8 cellular contexts compared by ENCODE assay signal in the genomic region with DNA sequence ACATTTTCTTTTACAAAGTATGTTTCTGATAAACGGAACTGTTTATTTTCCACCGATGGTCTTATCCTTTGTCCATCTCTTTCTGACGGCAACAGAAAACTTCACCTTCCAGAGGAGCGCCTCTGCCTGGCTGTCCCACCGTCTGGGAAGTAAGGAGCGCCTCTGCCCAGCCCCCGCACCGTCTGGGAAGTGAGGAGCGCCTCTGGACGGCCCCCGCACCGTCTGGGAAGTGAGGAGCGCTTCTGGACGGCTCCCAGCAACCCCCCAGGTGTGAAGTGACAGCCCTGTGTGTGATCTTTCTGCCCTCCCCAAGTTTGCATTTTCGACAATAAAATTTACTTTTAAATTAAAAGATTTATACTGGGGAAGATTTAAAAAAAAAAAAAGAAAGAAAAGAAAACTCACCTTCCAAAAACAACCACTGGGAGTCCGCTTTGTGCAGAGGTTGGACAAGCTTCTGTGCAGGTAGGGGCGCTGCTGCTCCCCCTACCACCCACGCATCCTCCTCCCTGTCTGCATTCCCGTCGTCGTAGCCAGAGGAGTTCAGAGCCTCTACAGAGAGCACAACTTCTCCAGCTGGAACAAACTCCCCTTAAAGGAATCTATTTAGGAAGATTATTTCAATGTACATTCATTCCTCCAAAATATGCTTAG. TPM values are rescaled to one million over a fixed set of nuclear protein-coding genes. Genes with fewer than 3 reads are reported as not detected.
DNase-seq lines count a peak whose midpoint lies in the region; ATAC-seq and TF ChIP-seq lines count a peak whose summit lies in the region.

No MANE protein-coding gene starts in this region.

- intact Hi-C loops in activated CD4-positive, alpha-beta T cell treated with anti-CD3 and anti-CD28 coated beads for 36 hours (cut with DNase I, micrococcal nuclease) = no loop called here

- no peak overlapping the region for H3K4me3 Mint-ChIP-seq in activated CD4-positive, alpha-beta T cell treated with anti-CD3 and anti-CD28 coated beads for 36 hours
- no peak overlapping the region for H3K4me3 Mint-ChIP-seq in glutamatergic neuron (ENCODE audit: unreplicated experiment)

- H3K9ac ChIP-seq in skeletal muscle tissue (ENCODE audit: low read depth in 1 of 3, low read length in 3 of 3) = no peak overlapping the region

- peaks cover 44% of the 10 kb centered on the region for H3K4me1 Mint-ChIP-seq in activated CD4-positive, alpha-beta T cell treated with anti-CD3 and anti-CD28 coated beads for 36 hours
- H3K4me1 Mint-ChIP-seq in glutamatergic neuron (ENCODE audit: low read depth, unreplicated experiment) = no peaks in the 10 kb centered on the region

- peak overlapping the region; percentile 86 for H3K27ac ChIP-seq in RWPE1
- H3K27ac ChIP-seq in skeletal muscle tissue (ENCODE audit: low read depth, low read length) = no peak overlapping the region

- H3K27me3 ChIP-seq in skeletal muscle tissue (ENCODE audit: control insufficient read depth in 3 of 3, insufficient read depth in 3 of 3, low read length in 3 of 3) = no peaks in the 10 kb centered on the region

- H3K4me1 ChIP-seq in skeletal muscle tissue (ENCODE audit: control insufficient read depth in 3 of 3, insufficient read depth in 3 of 3, low read length in 3 of 3) = peaks cover 9 to 13% (median 10%) of the 10 kb centered on the region in 3 donors

- peak overlapping the region; percentile 72 to 79 (median 76) for H3K4me3 ChIP-seq in skeletal muscle tissue (ENCODE audit: low read length in 3 of 3)

- H3K36me3 ChIP-seq in skeletal muscle tissue (ENCODE audit: control insufficient read depth in 3 of 3, insufficient read depth in 3 of 3, low read length in 3 of 3) = no peaks in the 10 kb centered on the region

- H3K36me3 Mint-ChIP-seq in activated CD4-positive, alpha-beta T cell treated with anti-CD3 and anti-CD28 coated beads for 36 hours (ENCODE audit: low read depth) = peaks cover 10% of the 10 kb centered on the region
- peaks cover 11% of the 10 kb centered on the region for H3K36me3 Mint-ChIP-seq in glutamatergic neuron (ENCODE audit: unreplicated experiment)

- peaks cover 3% of the 10 kb centered on the region for H3K27me3 Mint-ChIP-seq in activated CD4-positive, alpha-beta T cell treated with anti-CD3 and anti-CD28 coated beads for 36 hours
- H3K27me3 Mint-ChIP-seq in glutamatergic neuron (ENCODE audit: unreplicated experiment) = peaks cover 7% of the 10 kb centered on the region

- POLR2A ChIA-PET in activated CD4-positive, alpha-beta T cell treated with anti-CD3 and anti-CD28 coated beads for 36 hours (lab: Charles Lee) = interaction anchor here (0.9 kb wide), 1 partner anchor 40 kb away, joined by 3 read pairs; no protein-coding TSS in a partner anchor
- POLR2A ChIA-PET in RWPE1 (lab: Yijun Ruan, JAX; ENCODE audit: low non-redundant PET) = no interaction called here

- no peak for TF ChIP-seq CTCF in RWPE1 (conservative IDR thresholded peaks at IDR 0.05; ENCODE audit: low read depth)
- no peak for TF ChIP-seq CTCF in glutamatergic neuron (IDR thresholded peaks at IDR 0.05; ENCODE audit: partially characterized antibody, unreplicated experiment)

- ATAC-seq in activated CD4-positive, alpha-beta T cell treated with anti-CD3 and anti-CD28 coated beads for 36 hours = no peak
- no peak for ATAC-seq in GM18861 (IDR thresholded peaks at IDR 0.05; ENCODE audit: unreplicated experiment)

- peak overlapping the region; percentile 74 for H3K27ac Mint-ChIP-seq in activated CD4-positive, alpha-beta T cell treated with anti-CD3 and anti-CD28 coated beads for 36 hours
- H3K27ac Mint-ChIP-seq in glutamatergic neuron (ENCODE audit: unreplicated experiment) = no peak overlapping the region

- H3K9me3 Mint-ChIP-seq in activated CD4-positive, alpha-beta T cell treated with anti-CD3 and anti-CD28 coated beads for 36 hours (ENCODE audit: low read depth) = peaks cover 11% of the 10 kb centered on the region
- peaks cover 2% of the 10 kb centered on the region for H3K9me3 Mint-ChIP-seq in glutamatergic neuron (ENCODE audit: unreplicated experiment)

- CTCF ChIA-PET in activated CD4-positive, alpha-beta T cell treated with anti-CD3 and anti-CD28 coated beads for 36 hours (lab: Charles Lee) = interaction anchor here (0.7 to 2.9 kb wide), 3 partner anchors 11 to 223 kb away, joined by 3 to 10 read pairs (median 4); no protein-coding TSS in a partner anchor
- CTCF ChIA-PET in RWPE1 (lab: Yijun Ruan, JAX) = interaction anchor here (0.6 to 0.7 kb wide), 4 partner anchors 57 to 1020 kb away, joined by 3 to 4 read pairs (median 4); no protein-coding TSS in a partner anchor

- peak; percentile 49 for DNase-seq in activated CD4-positive, alpha-beta T cell treated with anti-CD3 and anti-CD28 coated beads for 36 hours
- DNase-seq in activated CD4-positive, alpha-beta T cell treated with anti-CD3 and anti-CD28 coated beads for 4 hours = no peak
- DNase-seq in RWPE1 (ENCODE audit: low spot score) = peak; percentile 41
- DNase-seq in germinal center (ENCODE audit: low spot score) = peak; percentile 47
- no peak for DNase-seq in glutamatergic neuron
- no peak for DNase-seq in stimulated activated CD8-positive, alpha-beta memory T cell treated with anti-CD3 and anti-CD28 coated beads, Interleukin-4, amount 100 ng/mL, for 48 hours

- H3K9me3 ChIP-seq in skeletal muscle tissue (ENCODE audit: control insufficient read depth in 3 of 3, low read length in 3 of 3) = no peaks in the 10 kb centered on the region

RNA-seq across cellular contexts. Expression of a gene that starts 1.0 kb away (rescaled TPM):
- 1 to 10 TPM; 8.0 to 8.5 TPM for total RNA-seq in activated CD4-positive, alpha-beta T cell treated with anti-CD3 and anti-CD28 coated beads for 36 hours
- total RNA-seq in skeletal muscle tissue (1.6 TPM), glutamatergic neuron (ENCODE audit: unreplicated experiment) (not detected)

RNA-seq across cellular contexts. Expression of a gene that starts 23.7 kb away (rescaled TPM):
- total RNA-seq in activated CD4-positive, alpha-beta T cell treated with anti-CD3 and anti-CD28 coated beads for 36 hours = not detected
- total RNA-seq in skeletal muscle tissue (0.52 TPM), glutamatergic neuron (ENCODE audit: unreplicated experiment) (not detected)

RNA-seq across cellular contexts. Expression of a gene that starts 32.9 kb away (rescaled TPM):
- total RNA-seq in activated CD4-positive, alpha-beta T cell treated with anti-CD3 and anti-CD28 coated beads for 36 hours = 10 to 100 TPM; 75.3 to 98.5 TPM
- total RNA-seq in skeletal muscle tissue = 1.6 TPM
- 0.71 TPM for total RNA-seq in glutamatergic neuron (ENCODE audit: unreplicated experiment)

RNA-seq across cellular contexts. Expression of a gene that starts 39.8 kb away (rescaled TPM):
- total RNA-seq in activated CD4-positive, alpha-beta T cell treated with anti-CD3 and anti-CD28 coated beads for 36 hours = 10 to 100 TPM; 27.0 to 28.2 TPM
- 0.52 TPM for total RNA-seq in skeletal muscle tissue
- 0.64 TPM for total RNA-seq in glutamatergic neuron (ENCODE audit: unreplicated experiment)

RNA-seq across cellular contexts. Expression of a gene that starts 59.5 kb away (rescaled TPM):
- 10 to 100 TPM; 19.0 to 24.5 TPM for total RNA-seq in activated CD4-positive, alpha-beta T cell treated with anti-CD3 and anti-CD28 coated beads for 36 hours
- total RNA-seq in skeletal muscle tissue (1.0 TPM), glutamatergic neuron (ENCODE audit: unreplicated experiment) (2.8 TPM)

Comparison
In these comparisons a context has a peak if more than half of its experiments do, and no peak if none do; other contexts are left out.
1. DNase-seq: peak in activated CD4-positive, alpha-beta T cell treated with anti-CD3 and anti-CD28 coated beads for 36 hours (single experiment), RWPE1 (single experiment) and germinal center (single experiment); none in activated CD4-positive, alpha-beta T cell treated with anti-CD3 and anti-CD28 coated beads for 4 hours (0 of 2), glutamatergic neuron (single experiment) and stimulated activated CD8-positive, alpha-beta memory T cell treated with anti-CD3 and anti-CD28 coated beads, Interleukin-4, amount 100 ng/mL, for 48 hours (single experiment).
2. RNA of a gene that starts 32.9 kb away (total RNA-seq): 75.3 to 98.5 TPM in activated CD4-positive, alpha-beta T cell treated with anti-CD3 and anti-CD28 coated beads for 36 hours; 1.6 TPM in skeletal muscle tissue (single experiment) and 0.71 TPM in glutamatergic neuron (single experiment); every median in the first group is over 10 times any median in the second.